ENCODE assay signal across 8 cellular contexts in genomic region chr2:9142551-9143263, GRCh38.
DNase-seq lines count a peak whose midpoint lies in the region; ATAC-seq and TF ChIP-seq lines count a peak whose summit lies in the region.

No MANE protein-coding gene starts in this region.

- H3K27ac Mint-ChIP-seq in chondrocyte (ENCODE audit: unreplicated experiment) = peak overlapping the region; percentile 89

- peak overlapping the region; percentile 53 for H3K4me3 Mint-ChIP-seq in chondrocyte (ENCODE audit: unreplicated experiment)

- H3K36me3 Mint-ChIP-seq in chondrocyte (ENCODE audit: low read depth) = no peaks in the 10 kb centered on the region

- H3K9me3 Mint-ChIP-seq in chondrocyte (ENCODE audit: low read depth) = no peaks in the 10 kb centered on the region

- peak; percentile 68 for ATAC-seq in HG02870 (IDR thresholded peaks at IDR 0.05; ENCODE audit: unreplicated experiment)

- no peaks in the 10 kb centered on the region for H3K27me3 Mint-ChIP-seq in chondrocyte (ENCODE audit: low read depth)

- peaks cover 46% of the 10 kb centered on the region for H3K4me1 Mint-ChIP-seq in chondrocyte (ENCODE audit: low read depth)

- peak; percentile 6 for DNase-seq in NCI-H2029 (lab: John Stamatoyannopoulos, UW)
- no peak for DNase-seq in NCI-H2029 treated with DMSO at 0.1 percent for 48 hours (lab: John Stamatoyannopoulos, UW)
- DNase-seq in NCI-H226 = peak; percentile 87
- DNase-seq in activated CD4-positive, alpha-beta T cell treated with anti-CD3 and anti-CD28 coated beads for 1 hour = peak; percentile 69
- peak; percentile 94 for DNase-seq in chondrocyte (ENCODE audit: low spot score)
- peak; percentile 82 for DNase-seq in kidney glomerular epithelial cell (lab: John Stamatoyannopoulos, UW)
- peak; percentile 68 to 76 for DNase-seq in stimulated activated CD4-positive, alpha-beta T cell treated with anti-CD3 and anti-CD28 coated beads, Interleukin-15, amount 100 ng/mL, for 48 hours (ENCODE audit: low read depth in 2 of 2)

- TF ChIP-seq CTCF in chondrocyte (IDR thresholded peaks at IDR 0.05) = peak; percentile 99
